In genomic region chr12:130549361-130549760, GRCh38 we compare ENCODE assay signal across 9 cellular contexts.
"Had no signal": no experiment of that assay in that cellular context is flagged by ENCODE, and none has a peak within 500 bp of the region (broad histone marks: within the 10 kb centered on the region; RNA-seq: fewer than 3 reads in every experiment).

No MANE protein-coding gene starts in this region.

- H3K4me3 ChIP-seq: GM23248, GM23338, HAP-1 had no signal

- H3K4me2 ChIP-seq: GM23338 had no signal

- H3K27ac ChIP-seq: GM23248 had no signal

- H3K9ac ChIP-seq: GM23248 had no signal

- H3K36me3 ChIP-seq: HAP-1 had no signal

- H2AFZ ChIP-seq: GM23248, GM23338 had no signal

- ATAC-seq: GM23338, HCT116 had no signal

- H3K9me3 ChIP-seq: HAP-1 had no signal

- DNase-seq: GM23248, GOT3, H7, H9, HCEC 1CT, HFFc6 had no signal

- H3K4me1 ChIP-seq: HAP-1 had no signal
